Comparison of ENCODE assay signal across 1 cellular context in genomic region chr1:205943245-205943644, GRCh38.
TF ChIP-seq lines count a peak whose summit lies in the region.

SLC26A9 (minus strand) TSS chr1:205943456; CDS start chr1:205935820, 7,636 bp downstream.

TF ChIP-seq in SK-N-SH, 30 proteins besides CTCF, POLR2A, EP300 and RAD21 (continued from another document):
- no peak for TF ChIP-seq ZBTB33 (IDR thresholded peaks at IDR 0.05; ENCODE audit: borderline replicate concordance, low read depth)
- TF ChIP-seq YY1 (IDR thresholded peaks at IDR 0.05; ENCODE audit: low read depth): no peak
- no peak for TF ChIP-seq NFIC (IDR thresholded peaks at IDR 0.05; ENCODE audit: borderline replicate concordance)
